25 cellular contexts compared by ENCODE assay signal in the genomic region with DNA sequence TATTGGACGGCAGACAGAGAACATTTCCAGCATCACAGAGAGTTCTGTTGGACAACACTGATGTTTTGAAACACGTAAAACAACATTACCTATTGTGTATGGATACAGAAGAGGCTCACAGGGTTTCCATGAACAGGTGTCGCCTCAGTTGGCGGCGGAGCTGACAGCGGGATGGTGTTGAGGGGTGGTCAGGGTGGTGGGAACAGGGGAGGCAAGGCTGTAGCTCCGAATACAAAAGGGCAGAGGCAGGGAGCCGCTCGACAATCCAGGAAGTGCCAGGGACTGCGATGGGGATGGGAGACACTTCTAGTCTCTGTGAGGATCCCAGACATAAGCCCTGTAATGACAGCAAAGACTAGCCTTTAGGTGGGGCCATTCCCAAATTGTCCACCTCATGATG. TPM values are rescaled to one million over a fixed set of nuclear protein-coding genes. Genes with fewer than 3 reads are reported as not detected.
"Had no signal": no experiment of that assay in that cellular context is flagged by ENCODE, and none has a peak within 500 bp of the region (broad histone marks: within the 10 kb centered on the region; RNA-seq: fewer than 3 reads in every experiment).

No MANE protein-coding gene starts in this region.

- H3K27ac Mint-ChIP-seq: IgD-negative memory B cell had no signal

- DNase-seq: KBM-7, MV-4-11, NCI-H1048, NCI-H1105, NCI-H1436 treated with DMSO at 0.1 percent for 48 hours, NCI-H1694, NCI-H2029 treated with DMSO at 0.1 percent for 48 hours, NCI-H2171 treated with DMSO at 0.1 percent for 48 hours, NCI-H446, NCI-H510A, NCI-H524 treated with DMSO at 0.1 percent for 48 hours, NCI-H69, NCI-H774, PC-3, SIG-M5 had no signal

- H3K27me3 ChIP-seq: Peyer's patch had no signal

- H3K4me3 ChIP-seq: Peyer's patch, SJSA1, SK-N-MC had no signal

- ATAC-seq: HepG2, PC-3, Right ventricle myocardium inferior had no signal

- FAIRE-seq: HepG2 had no signal

- H3K36me3 Mint-ChIP-seq: IgD-negative memory B cell had no signal

- H3K27ac ChIP-seq: Peyer's patch, SJSA1, SK-N-MC had no signal

- H3K4me1 ChIP-seq: Peyer's patch had no signal

- H3K36me3 ChIP-seq: Peyer's patch, SJSA1 had no signal

- H3K9me3 ChIP-seq: Peyer's patch, SJSA1 had no signal

- H3K9me3 Mint-ChIP-seq: IgD-negative memory B cell had no signal

RNA-seq across cellular contexts. Expression of gene PI16, which starts 14.5 kb away (rescaled TPM):
- total RNA-seq: HepG2, HT-29, LHCN-M2, MCF 10A, RPMI7951, SJSA1 had no signal
- polyA plus RNA-seq: HepG2 had no signal
